In the genomic region with DNA sequence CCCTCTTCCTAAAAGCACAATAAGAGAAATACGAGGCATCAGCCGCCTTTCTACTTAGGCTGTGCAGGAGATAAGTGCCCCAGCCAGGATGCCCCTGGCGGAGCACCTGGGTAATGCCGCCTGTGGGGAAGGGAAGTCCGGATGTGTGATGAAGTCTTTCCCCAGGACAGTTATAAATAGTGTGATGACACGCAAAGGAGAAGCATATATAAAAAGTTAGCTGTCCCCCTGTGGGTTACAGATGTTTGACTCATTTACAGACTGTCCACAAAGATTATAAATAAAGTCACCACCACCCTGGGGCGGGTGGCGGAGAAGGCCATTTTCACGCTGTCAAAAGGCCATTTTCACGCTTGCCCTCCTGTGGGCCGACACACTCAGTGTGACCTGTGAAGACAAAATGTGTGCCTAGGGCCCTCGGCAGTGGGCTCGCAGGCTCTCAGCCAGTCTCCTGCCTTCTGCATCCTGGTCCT, we compare ENCODE assay signal across 8 cellular contexts. TPM values are rescaled to one million over a fixed set of nuclear protein-coding genes. Genes with fewer than 3 reads are reported as not detected.
A peak's percentile ranks its signal among the peaks of the same experiment; 100 is the strongest.
DNase-seq lines count a peak whose midpoint lies in the region; ATAC-seq lines count a peak whose summit lies in the region.

No MANE protein-coding gene starts in this region.

- intact Hi-C loops in left colon (cut with DNase I, micrococcal nuclease) = no loop called here
- intact Hi-C loops in sciatic nerve (cut with DNase I) = no loop called here

- DNase-seq in EL (peak; percentile 72), NCI-H526 treated with DMSO at 0.1 percent for 48 hours (lab: John Stamatoyannopoulos, UW) (peak; percentile 77), left colon (peak in 1 of 2 donors; percentile 49), kidney tubule cell (ENCODE audit: low spot score) (no peak), sciatic nerve (ENCODE audit: low spot score) (no peak)
- peak; percentile 76 for DNase-seq in activated effector memory CD4-positive, alpha-beta T cell treated with anti-CD3 and anti-CD28 coated beads, Interleukin-2, amount 50 U/mL, for 16 hours

- ATAC-seq in GM21619 (IDR thresholded peaks at IDR 0.05; ENCODE audit: unreplicated experiment) (peak; percentile 25), left colon (peak; percentile 75), GM21360 (IDR thresholded peaks at IDR 0.05; ENCODE audit: unreplicated experiment) (no peak), sciatic nerve (no peak)

RNA-seq across cellular contexts. Expression of a gene that starts 6.3 kb away (rescaled TPM):
- total RNA-seq in left colon (1 to 10 TPM in 1 of 2 donors, under 1 TPM in 1; 0.73 to 3.6 TPM), sciatic nerve (1.8 TPM)

Comparison
In these comparisons a context has a peak if more than half of its experiments do, and no peak if none do; other contexts are left out.
1. DNase-seq: peak in EL (single experiment), NCI-H526 treated with DMSO at 0.1 percent for 48 hours (single experiment) and activated effector memory CD4-positive, alpha-beta T cell treated with anti-CD3 and anti-CD28 coated beads, Interleukin-2, amount 50 U/mL, for 16 hours (single experiment); none in kidney tubule cell (single experiment) and sciatic nerve (single experiment).
2. ATAC-seq: peak in GM21619 (single experiment) and left colon (single experiment); none in GM21360 (single experiment) and sciatic nerve (single experiment).